Comparison of ENCODE assay signal across 8 cellular contexts in the genomic region with DNA sequence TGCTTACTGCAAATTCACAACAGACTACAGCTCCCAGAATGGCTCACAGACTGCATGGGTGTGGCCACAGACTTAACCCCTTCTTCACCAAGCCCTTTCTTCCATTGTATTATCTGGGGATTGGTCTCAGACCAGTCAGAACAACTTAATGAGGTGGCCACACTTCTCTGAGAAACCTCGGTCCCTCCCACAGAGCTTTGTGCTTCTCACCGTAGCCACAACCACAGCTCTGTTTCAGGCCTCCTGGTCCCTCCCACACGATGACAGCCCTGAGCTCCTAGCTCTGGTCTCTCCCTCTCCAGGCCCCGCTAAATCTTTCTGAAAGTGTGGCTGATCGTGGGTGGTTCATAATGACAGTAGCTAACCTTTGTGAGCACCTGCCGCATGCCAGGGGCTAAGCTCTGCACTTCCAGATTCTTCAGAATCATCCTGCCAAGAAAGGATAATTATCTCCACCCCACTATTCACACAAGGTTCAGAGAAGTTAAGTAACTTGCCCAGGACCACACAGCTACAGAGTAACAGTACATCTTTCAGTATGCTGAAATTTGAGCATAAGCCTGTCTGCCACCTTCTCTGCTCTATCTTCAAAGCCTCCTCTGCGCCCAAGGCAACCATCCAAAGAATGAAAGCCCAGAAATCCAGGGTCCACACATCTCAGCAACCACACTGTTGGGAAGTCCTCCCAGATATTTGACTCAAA. TPM values are rescaled to one million over a fixed set of nuclear protein-coding genes. Genes with fewer than 3 reads are reported as not detected.
A peak's percentile ranks its signal among the peaks of the same experiment; 100 is the strongest.
DNase-seq lines count a peak whose midpoint lies in the region; ATAC-seq and TF ChIP-seq lines count a peak whose summit lies in the region.
"Had no signal": no experiment of that assay in that cellular context is flagged by ENCODE, and none has a peak within 500 bp of the region (broad histone marks: within the 10 kb centered on the region; RNA-seq: fewer than 3 reads in every experiment).

No MANE protein-coding gene starts in this region.

- peaks cover 18% of the 10 kb centered on the region for H3K27me3 Mint-ChIP-seq in GM23338 (ENCODE audit: insufficient read depth, low read depth, poor library complexity)

- H3K4me2 ChIP-seq in GM23338: no peak overlapping the region
- no peak overlapping the region for H3K4me2 ChIP-seq in neuronal stem cell (ENCODE audit: insufficient read depth, low read length, poor library complexity, severe bottlenecking)

- peak; percentile 49 for DNase-seq in GM23338 (ENCODE audit: low spot score)
- DNase-seq in NCI-H526 (lab: John Stamatoyannopoulos, UW): peak; percentile 60 to 76
- peak; percentile 51 for DNase-seq in neuronal stem cell (ENCODE audit: low spot score)
- no peak for DNase-seq in AML-193 (lab: John Stamatoyannopoulos, UW)
- DNase-seq in G401 (ENCODE audit: low spot score): no peak

- peak; percentile 78 for ATAC-seq in GM18907 (IDR thresholded peaks at IDR 0.05; ENCODE audit: unreplicated experiment)
- peak; percentile 27 for ATAC-seq in GM23338
- no peak for ATAC-seq in GM18858 (IDR thresholded peaks at IDR 0.05; ENCODE audit: unreplicated experiment)

- peaks cover 18% of the 10 kb centered on the region for H3K36me3 Mint-ChIP-seq in GM23338 (ENCODE audit: low read depth)

- in situ Hi-C loops in G401 (cut with HindIII; ENCODE audit: low sequenced_read_pairs): no loop called here

- no peak overlapping the region for H3K14ac ChIP-seq in neuronal stem cell (ENCODE audit: low read length)

- no peak overlapping the region for H3K27ac ChIP-seq in GM23338 (ENCODE audit: low read depth)
- H3K27ac ChIP-seq in neuronal stem cell (replicated peaks; ENCODE audit: low read length): no peak overlapping the region

- no peak overlapping the region for H3K27ac Mint-ChIP-seq in GM23338
- H3K27ac Mint-ChIP-seq: progenitor cell of endocrine pancreas had no signal

- H3K36me3 ChIP-seq in GM23338 (ENCODE audit: insufficient read depth) (no peaks in the 10 kb centered on the region), neuronal stem cell (replicated peaks in 1 of 2; ENCODE audit: control insufficient read depth in 2 of 2, insufficient read depth in 2 of 2, low read length in 2 of 2) (no peaks in the 10 kb centered on the region)

- peak overlapping the region; percentile 5 for H3K9ac ChIP-seq in neuronal stem cell (ENCODE audit: low read depth, low read length, poor library complexity)

- no peak overlapping the region for H2BK120ac ChIP-seq in neuronal stem cell (ENCODE audit: low read depth, low read length)

- no peak overlapping the region for H3K4me3 Mint-ChIP-seq in GM23338

- no peak overlapping the region for H3K23ac ChIP-seq in neuronal stem cell (ENCODE audit: low read depth, low read length, poor library complexity)

- H3K9me2 ChIP-seq in GM23338 (ENCODE audit: insufficient read depth): no peaks in the 10 kb centered on the region

- H3F3A ChIP-seq in GM23338 (replicated peaks; ENCODE audit: low read depth): no peaks in the 10 kb centered on the region

- H3K9me3 ChIP-seq in neuronal stem cell (replicated peaks in 1 of 2; ENCODE audit: control insufficient read depth in 2 of 2, insufficient read depth in 1 of 2, low read depth in 1 of 2, low read length in 2 of 2): peaks cover 4 to 12% of the 10 kb centered on the region in 2 donors

- peaks cover 17% of the 10 kb centered on the region for H3K9me3 Mint-ChIP-seq in GM23338

- TF ChIP-seq CTCF in GM23338 (conservative IDR thresholded peaks at IDR 0.05; ENCODE audit: low read depth in 2 of 2): no peak

- H3K79me2 ChIP-seq in GM23338 (replicated peaks; ENCODE audit: insufficient read depth): no peaks in the 10 kb centered on the region

- H2AFZ ChIP-seq in GM23338 (no peak overlapping the region), neuronal stem cell (ENCODE audit: low read length) (no peak overlapping the region)

- no peak overlapping the region for H2BK15ac ChIP-seq in neuronal stem cell (ENCODE audit: low read length)

- H3K4me1 ChIP-seq in GM23338 (ENCODE audit: insufficient read depth) (peaks cover 19% of the 10 kb centered on the region), neuronal stem cell (ENCODE audit: control insufficient read depth in 2 of 2, insufficient read depth in 1 of 2, low read depth in 1 of 2, low read length in 2 of 2) (peaks cover 3 to 6% of the 10 kb centered on the region in 2 donors)

- H3K4me3 ChIP-seq in GM23338 (no peak overlapping the region), neuronal stem cell (ENCODE audit: low read length in 2 of 2) (peak overlapping the region in 1 of 2 donors; percentile 24)

- H3K27me3 ChIP-seq in GM23338 (ENCODE audit: insufficient read depth): peaks cover 15% of the 10 kb centered on the region
- H3K27me3 ChIP-seq in neuronal stem cell (ENCODE audit: control insufficient read depth in 3 of 3, insufficient read depth in 3 of 3, low read depth in 1 of 3, low read length in 3 of 3): peaks cover 0 to 30% (median 4%) of the 10 kb centered on the region in 3 experiments

- H4K8ac ChIP-seq in neuronal stem cell (ENCODE audit: low read depth, low read length): no peak overlapping the region

- no peak overlapping the region for H2BK12ac ChIP-seq in neuronal stem cell (ENCODE audit: low read length)

- no peak overlapping the region for H2AK5ac ChIP-seq in neuronal stem cell (ENCODE audit: low read depth, low read length)

- H4K20me1 ChIP-seq in GM23338 (replicated peaks; ENCODE audit: insufficient read depth): no peaks in the 10 kb centered on the region

- H3K18ac ChIP-seq in neuronal stem cell (ENCODE audit: low read length): no peak overlapping the region

- H3K4me1 Mint-ChIP-seq in GM23338: peaks cover 26% of the 10 kb centered on the region

- WGBS in neuronal stem cell (ENCODE audit: extremely low coverage in 2 of 2, insufficient read length in 2 of 2, insufficient replicate concordance in 1 of 2), 2 donors: no CpG with 5 or more reads among the region's 7 CpGs

- H2BK5ac ChIP-seq in neuronal stem cell (ENCODE audit: low read length): no peak overlapping the region

- no peak overlapping the region for H4K91ac ChIP-seq in neuronal stem cell (ENCODE audit: low read depth, low read length, poor library complexity)

- no peaks in the 10 kb centered on the region for H3K79me1 ChIP-seq in neuronal stem cell (ENCODE audit: low read depth, low read length)

- H3K4ac ChIP-seq in neuronal stem cell (ENCODE audit: low read length): no peak overlapping the region

TF ChIP-seq in GM23338, 12 proteins besides CTCF, POLR2A, EP300 and RAD21:
- no peak for TF ChIP-seq NANOG (IDR thresholded peaks at IDR 0.05; ENCODE audit: borderline replicate concordance)
- no peak for TF ChIP-seq ZNF114 (CRISPR knock-in tag; IDR thresholded peaks at IDR 0.05)
- no peak for TF ChIP-seq STAT1 (IDR thresholded peaks at IDR 0.05; ENCODE audit: unreplicated experiment)
- no peak for TF ChIP-seq EZH2 (IDR thresholded peaks at IDR 0.05; ENCODE audit: low read depth, unreplicated experiment)

RNA-seq across cellular contexts. Expression of a gene that starts 5.4 kb away (rescaled TPM):
- total RNA-seq in GM23338 (2014; rRNA removed; shearing (Covaris generic)): 8.2 and 16.2 TPM in 2 replicates
- polyA plus RNA-seq in GM23338 (2016; fragmentation: Nextera tagmentation; extraction: Ambion mirVana): 4.1 and 4.3 TPM in 2 replicates
- 1.7 TPM for polyA plus RNA-seq in neuronal stem cell (2013, experiment 1 of 2)
- 1.7 TPM for polyA plus RNA-seq in neuronal stem cell (2013, experiment 2 of 2)
- not detected in 2 replicates for total RNA-seq in G401 (2014; rRNA removed; shearing (Covaris generic))

Comparison
In these comparisons a context has a peak if more than half of its experiments do, and no peak if none do; other contexts are left out.
1. DNase-seq: peak in GM23338 (single experiment), NCI-H526 (2 of 2) and neuronal stem cell (single experiment); none in AML-193 (0 of 2) and G401 (single experiment).